8 cellular contexts compared by ENCODE assay signal in the genomic region with DNA sequence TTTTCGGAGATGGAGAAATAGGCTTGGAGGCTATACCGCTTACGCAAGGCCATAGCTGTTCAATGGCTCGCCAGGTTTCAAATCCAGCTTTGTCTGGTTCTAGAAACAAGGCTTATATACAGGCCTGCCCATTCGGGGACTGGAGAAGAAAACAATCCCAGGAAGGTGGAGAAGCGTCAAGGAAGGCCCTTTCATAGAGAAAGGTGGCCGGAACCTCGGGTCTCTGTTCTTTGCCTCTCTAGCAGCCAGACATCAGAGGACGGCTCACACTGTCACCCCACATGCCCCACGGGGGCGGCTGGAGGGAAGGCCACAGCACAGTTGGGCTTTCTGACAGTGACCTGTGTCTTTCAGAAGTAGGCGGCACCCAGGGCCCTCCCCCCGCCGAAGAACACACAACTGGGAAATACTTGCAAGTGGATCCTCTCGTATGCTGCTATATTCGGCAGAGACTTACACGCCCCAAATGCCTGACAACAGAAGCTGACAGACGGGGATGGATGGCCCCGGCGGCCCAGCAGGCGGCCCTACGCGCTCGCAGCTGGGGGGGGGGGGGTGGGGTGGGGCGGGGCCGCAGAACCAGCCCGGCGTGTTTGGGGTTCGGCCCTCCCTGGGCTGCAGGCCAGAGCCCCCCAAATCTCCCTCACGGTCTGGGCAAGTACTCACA. TPM values are rescaled to one million over a fixed set of nuclear protein-coding genes. Genes with fewer than 3 reads are reported as not detected.
DNase-seq lines count a peak whose midpoint lies in the region; ATAC-seq and TF ChIP-seq lines count a peak whose summit lies in the region.

No MANE protein-coding gene starts in this region.

- WGBS in prostate gland = 10% methylated on average over 26 of the region's 30 CpGs

- intact Hi-C loops in prostate gland (cut with DNase I) = loop anchor here (2.0 kb wide), 1 partner anchor 89 kb away; a partner anchor contains a TSS

- no peaks in the 10 kb centered on the region for H3K27me3 ChIP-seq in prostate gland (replicated peaks; ENCODE audit: insufficient read depth)

- TF ChIP-seq CTCF in astrocyte of the spinal cord (IDR thresholded peaks at IDR 0.05; ENCODE audit: low read depth, low read length) (no peak), prostate gland (IDR thresholded peaks at IDR 0.05) (peak in 2 of 4 experiments; percentile 15 to 36)

- ATAC-seq in HG03139 (IDR thresholded peaks at IDR 0.05; ENCODE audit: unreplicated experiment) = no peak
- ATAC-seq in HG02885 (IDR thresholded peaks at IDR 0.05; ENCODE audit: poor library complexity, unreplicated experiment) = no peak

- in situ Hi-C loops in astrocyte of the spinal cord (cut with HindIII; ENCODE audit: low sequenced_read_pairs) = no loop called here

- H3K4me1 ChIP-seq in prostate gland (replicated peaks) = peaks cover 42% of the 10 kb centered on the region

- no peaks in the 10 kb centered on the region for H3K36me3 ChIP-seq in prostate gland

- TF ChIP-seq POLR2A in prostate gland (IDR thresholded peaks at IDR 0.05) = no peak

- H3K27ac ChIP-seq in prostate gland = peak overlapping the region; percentile 98 to 100

- no peaks in the 10 kb centered on the region for H3K9me3 ChIP-seq in prostate gland

- H3K4me3 ChIP-seq in astrocyte of the spinal cord (ENCODE audit: low read depth, low read length) (peak overlapping the region; percentile 47), prostate gland (peak overlapping the region; percentile 59 to 84)

- DNase-seq in GM03348 (ENCODE audit: low spot score) (peak; percentile 86), NCI-H1092 (lab: John Stamatoyannopoulos, UW) (peak; percentile 36), SIG-M5 treated with dmso at 0.1 percent for 504 hours (lab: John Stamatoyannopoulos, UW; ENCODE audit: unreplicated experiment) (peak; percentile 95), astrocyte of the spinal cord (ENCODE audit: low read depth, low spot score) (peak; percentile 81), hepatic stellate cell (ENCODE audit: low spot score) (peak; percentile 90), prostate gland (ENCODE audit: low spot score) (peak; percentile 84)

RNA-seq across cellular contexts. Expression of a gene that starts 4.5 kb away (rescaled TPM):
- total RNA-seq in prostate gland = 10 to 100 TPM; 19.2 to 27.5 TPM

RNA-seq across cellular contexts. Expression of a gene that starts 5.8 kb away (rescaled TPM):
- 10 to 100 TPM in 1 of 2 donors, 1 to 10 TPM in 1; 9.5 to 23.5 TPM for total RNA-seq in prostate gland

RNA-seq across cellular contexts. Expression of a gene that starts 59.4 kb away (rescaled TPM):
- 1 to 10 TPM in 1 of 2 donors, under 1 TPM in 1; 0.41 to 4.0 TPM for total RNA-seq in prostate gland

Comparison
In these comparisons a context has a peak if more than half of its experiments do, and no peak if none do; other contexts are left out.
1. DNase-seq: peak in every context shown above with its lines; median percentile 95 in SIG-M5 treated with dmso at 0.1 percent for 504 hours; 90 in hepatic stellate cell; 86 in GM03348; 84 in prostate gland; 81 in astrocyte of the spinal cord; 36 in NCI-H1092.